14 cellular contexts compared by ENCODE assay signal in genomic region chr2:168613510-168613909, GRCh38.
"Had no signal": no experiment of that assay in that cellular context is flagged by ENCODE, and none has a peak within 500 bp of the region (broad histone marks: within the 10 kb centered on the region; RNA-seq: fewer than 3 reads in every experiment).

No MANE protein-coding gene starts in this region.

- ATAC-seq: activated naive CD8-positive, alpha-beta T cell treated with anti-CD3 and anti-CD28 coated beads, Interleukin-2, amount 50 U/mL, for 24 hours; activated T-helper 17 cell treated with anti-CD3 and anti-CD28 coated beads, Interleukin-2, amount 50 U/mL, for 72 hours; natural killer cell treated with Interleukin-12 subunit alpha and Interleukin-12 subunit beta and Interleukin-15 and Interleukin-18, amount 100 ng/mL, for 72 hours; stimulated activated memory B cell treated with anti-CD40 and anti-IgM and Interleukin-4, amounts not matched to agents 10 μg/mL and 1 μg/mL and 100 μg/mL, for 72 hours had no signal

- DNase-seq: activated CD4-positive, alpha-beta T cell treated with anti-CD3 and anti-CD28 coated beads for 1 hour; activated CD4-positive, alpha-beta T cell treated with anti-CD3 and anti-CD28 coated beads, Interleukin-2, amount 50 U/mL, for 4 hours; activated naive CD4-positive, alpha-beta T cell treated with anti-CD3 and anti-CD28 coated beads for 36 hours; activated naive CD8-positive, alpha-beta T cell treated with anti-CD3 and anti-CD28 coated beads, Interleukin-2, amount 50 U/mL, for 24 hours; activated T-cell treated with anti-CD3 and anti-CD28 coated beads for 4 hours; aorta; esophagus squamous epithelium; foreskin fibroblast; retina; stimulated activated CD4-positive, alpha-beta T cell treated with anti-CD3 and anti-CD28 coated beads, Interleukin-2, amount 100 ng/mL, for 48 hours; T-helper 1 cell had no signal

- H3K36me3 ChIP-seq: esophagus squamous epithelium had no signal

- H3K9me3 ChIP-seq: esophagus squamous epithelium had no signal

- H3K27me3 ChIP-seq: esophagus squamous epithelium had no signal

- H3K27ac ChIP-seq: esophagus squamous epithelium had no signal

- H3K4me3 ChIP-seq: esophagus squamous epithelium had no signal
